29 cellular contexts compared by ENCODE assay signal in the genomic region with DNA sequence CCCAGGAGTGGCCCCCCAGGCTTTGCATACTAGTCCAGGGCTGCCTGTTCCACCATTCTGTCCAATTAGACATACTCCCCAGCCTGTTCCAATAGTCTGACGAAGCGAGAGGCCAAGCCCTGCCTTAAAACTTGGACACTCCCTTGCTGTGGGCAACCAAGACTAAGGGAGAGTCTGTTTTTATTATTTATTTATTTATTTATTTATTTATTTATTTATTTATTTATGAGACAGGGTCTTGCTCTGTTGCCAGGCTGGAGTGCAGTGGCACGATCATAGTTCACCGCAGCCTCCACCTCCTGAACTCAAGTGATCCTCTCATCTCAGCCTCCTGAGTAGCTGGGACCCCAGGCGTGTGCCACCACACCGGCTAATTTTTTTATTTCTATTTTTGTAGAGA.
"Had no signal": no experiment of that assay in that cellular context is flagged by ENCODE, and none has a peak within 500 bp of the region (broad histone marks: within the 10 kb centered on the region; RNA-seq: fewer than 3 reads in every experiment).

No MANE protein-coding gene starts in this region.

- H3K4me1 ChIP-seq: uterus had no signal

- H3K9me3 Mint-ChIP-seq: stimulated activated effector memory CD8-positive, alpha-beta T cell treated with anti-CD3 and anti-CD28 coated beads, Interleukin-12 subunit alpha, Interleukin-12 subunit beta, amount 100 ng/mL, for 72 hours; stimulated activated memory B cell treated with anti-CD40 and anti-IgM and Interleukin-4, amounts not matched to agents 10 μg/mL and 1 μg/mL and 100 μg/mL, for 72 hours; stimulated activated naive B cell treated with anti-CD40 and anti-IgM and Interleukin-4, amounts not matched to agents 10 μg/mL and 1 μg/mL and 100 μg/mL, for 72 hours; stimulated activated naive CD8-positive, alpha-beta T cell treated with anti-CD3 and anti-CD28 coated beads, Interleukin-15, amount 100 ng/mL, for 72 hours; stimulated activated naive CD8-positive, alpha-beta T cell treated with anti-CD3 and anti-CD28 coated beads, Interleukin-15, Interleukin-2, amounts not matched to agents 100 ng/mL and 50 ng/mL, for 24 hours; type B pancreatic cell had no signal

- H3K4me3 Mint-ChIP-seq: stimulated activated effector memory CD8-positive, alpha-beta T cell treated with anti-CD3 and anti-CD28 coated beads, Interleukin-12 subunit alpha, Interleukin-12 subunit beta, amount 100 ng/mL, for 72 hours; stimulated activated memory B cell treated with anti-CD40 and anti-IgM and Interleukin-4, amounts not matched to agents 10 μg/mL and 1 μg/mL and 100 μg/mL, for 72 hours; stimulated activated naive B cell treated with anti-CD40 and anti-IgM and Interleukin-4, amounts not matched to agents 10 μg/mL and 1 μg/mL and 100 μg/mL, for 72 hours; stimulated activated naive CD8-positive, alpha-beta T cell treated with anti-CD3 and anti-CD28 coated beads, Interleukin-15, amount 100 ng/mL, for 72 hours; stimulated activated naive CD8-positive, alpha-beta T cell treated with anti-CD3 and anti-CD28 coated beads, Interleukin-15, Interleukin-2, amounts not matched to agents 100 ng/mL and 50 ng/mL, for 24 hours; type B pancreatic cell had no signal

- H3K27ac Mint-ChIP-seq: stimulated activated effector memory CD8-positive, alpha-beta T cell treated with anti-CD3 and anti-CD28 coated beads, Interleukin-12 subunit alpha, Interleukin-12 subunit beta, amount 100 ng/mL, for 72 hours; stimulated activated memory B cell treated with anti-CD40 and anti-IgM and Interleukin-4, amounts not matched to agents 10 μg/mL and 1 μg/mL and 100 μg/mL, for 72 hours; stimulated activated naive B cell treated with anti-CD40 and anti-IgM and Interleukin-4, amounts not matched to agents 10 μg/mL and 1 μg/mL and 100 μg/mL, for 72 hours; stimulated activated naive CD8-positive, alpha-beta T cell treated with anti-CD3 and anti-CD28 coated beads, Interleukin-15, amount 100 ng/mL, for 72 hours; stimulated activated naive CD8-positive, alpha-beta T cell treated with anti-CD3 and anti-CD28 coated beads, Interleukin-15, Interleukin-2, amounts not matched to agents 100 ng/mL and 50 ng/mL, for 24 hours; type B pancreatic cell had no signal

- ATAC-seq: stimulated activated effector memory CD8-positive, alpha-beta T cell treated with anti-CD3 and anti-CD28 coated beads, Interleukin-12 subunit alpha, Interleukin-12 subunit beta, amount 100 ng/mL, for 72 hours; stimulated activated memory B cell treated with anti-CD40 and anti-IgM and Interleukin-4, amounts not matched to agents 10 μg/mL and 1 μg/mL and 100 μg/mL, for 72 hours; stimulated activated naive B cell treated with anti-CD40 and anti-IgM and Interleukin-4, amounts not matched to agents 10 μg/mL and 1 μg/mL and 100 μg/mL, for 72 hours; stimulated activated naive CD8-positive, alpha-beta T cell treated with anti-CD3 and anti-CD28 coated beads, Interleukin-15, amount 100 ng/mL, for 72 hours; stimulated activated naive CD8-positive, alpha-beta T cell treated with anti-CD3 and anti-CD28 coated beads, Interleukin-15, Interleukin-2, amounts not matched to agents 100 U/mL and 50 U/mL, for 24 hours; upper lobe of right lung had no signal

- DNase-seq: stimulated activated CD4-positive, alpha-beta T cell treated with anti-CD3 and anti-CD28 coated beads, Interleukin-2, amount 100 ng/mL, for 48 hours; stimulated activated CD4-positive, alpha-beta T cell treated with anti-CD3 and anti-CD28 coated beads, Interleukin-4, amount 100 ng/mL, for 1 hour; stimulated activated CD4-positive, alpha-beta T cell treated with anti-CD3 and anti-CD28 coated beads, Interleukin-4, amount 100 ng/mL, for 24 hours; stimulated activated CD4-positive, alpha-beta T cell treated with anti-CD3 and anti-CD28 coated beads, Interleukin-4, amount 100 ng/mL, for 4 hours; stimulated activated CD8-positive, alpha-beta memory T cell treated with anti-CD3 and anti-CD28 coated beads, Interleukin-4, amount 100 ng/mL, for 48 hours; stimulated activated naive B cell treated with anti-CD40 and anti-IgM and Interleukin-4, amounts not matched to agents 10 μg/mL and 1 μg/mL and 100 μg/mL, for 72 hours; stimulated activated naive CD4-positive, alpha-beta T cell; stimulated activated naive CD4-positive, alpha-beta T cell treated with Interleukin-2 at 50 U/mL for 16 hours; stimulated activated naive CD8-positive, alpha-beta T cell treated with anti-CD3 and anti-CD28 coated beads, Interleukin-15, amount 100 ng/mL, for 72 hours; stimulated activated naive CD8-positive, alpha-beta T cell treated with anti-CD3 and anti-CD28 coated beads, Interleukin-15, Interleukin-2, amounts not matched to agents 100 U/mL and 50 U/mL, for 24 hours; stomach; substantia nigra; testis; thyroid gland; tibial artery; transverse colon; trophoblast cell; upper lobe of left lung; upper lobe of right lung; uterus had no signal

- FAIRE-seq: urothelium cell line had no signal

- H3K36me3 Mint-ChIP-seq: stimulated activated effector memory CD8-positive, alpha-beta T cell treated with anti-CD3 and anti-CD28 coated beads, Interleukin-12 subunit alpha, Interleukin-12 subunit beta, amount 100 ng/mL, for 72 hours; stimulated activated memory B cell treated with anti-CD40 and anti-IgM and Interleukin-4, amounts not matched to agents 10 μg/mL and 1 μg/mL and 100 μg/mL, for 72 hours; stimulated activated naive B cell treated with anti-CD40 and anti-IgM and Interleukin-4, amounts not matched to agents 10 μg/mL and 1 μg/mL and 100 μg/mL, for 72 hours had no signal

- H3K27ac ChIP-seq: stomach, suprapubic skin, testis, thoracic aorta, thyroid gland, tibial artery, tibial nerve, transverse colon, upper lobe of left lung, upper lobe of right lung, uterus, vagina had no signal

- H3K27me3 ChIP-seq: testis, thyroid gland, tibial artery, uterus, vagina had no signal

- H3K4me1 Mint-ChIP-seq: stimulated activated effector memory CD8-positive, alpha-beta T cell treated with anti-CD3 and anti-CD28 coated beads, Interleukin-12 subunit alpha, Interleukin-12 subunit beta, amount 100 ng/mL, for 72 hours had no signal

- H3K4me3 ChIP-seq: stomach, suprapubic skin, testis, thoracic aorta, thyroid gland, tibial artery, tibial nerve, transverse colon, upper lobe of left lung, upper lobe of right lung, uterus, vagina had no signal

- H3K36me3 ChIP-seq: stomach, suprapubic skin, thoracic aorta, thyroid gland, tibial artery, tibial nerve, transverse colon, upper lobe of left lung, upper lobe of right lung, uterus, vagina had no signal

- H3K9me3 ChIP-seq: stomach, suprapubic skin, testis, thoracic aorta, thyroid gland, tibial artery, tibial nerve, transverse colon, upper lobe of left lung, upper lobe of right lung, uterus, vagina had no signal
